In the genomic region with DNA sequence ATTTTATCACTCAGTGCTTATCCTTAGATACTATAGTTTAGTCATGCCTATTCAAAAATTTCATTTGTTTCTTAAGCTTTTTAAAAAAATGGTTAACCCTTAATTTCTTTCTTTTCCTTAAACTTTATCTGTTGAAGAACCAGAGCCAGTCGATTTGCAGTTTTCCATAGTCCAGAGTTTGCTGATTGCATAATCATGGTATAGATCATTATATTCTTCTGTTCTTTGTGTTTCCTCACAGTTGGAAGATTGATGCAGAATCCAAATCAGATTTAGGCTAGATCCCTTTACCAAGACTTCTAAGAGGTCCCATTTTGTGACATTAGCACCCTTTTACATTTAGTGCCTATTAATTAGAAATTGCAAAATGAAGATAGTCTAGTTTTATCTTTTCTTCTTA, we compare ENCODE assay signal across 14 cellular contexts. TPM values are rescaled to one million over a fixed set of nuclear protein-coding genes. Genes with fewer than 3 reads are reported as not detected.
A peak's percentile ranks its signal among the peaks of the same experiment; 100 is the strongest.
DNase-seq lines count a peak whose midpoint lies in the region; ATAC-seq and TF ChIP-seq lines count a peak whose summit lies in the region.
"Had no signal": no experiment of that assay in that cellular context is flagged by ENCODE, and none has a peak within 500 bp of the region (broad histone marks: within the 10 kb centered on the region; RNA-seq: fewer than 3 reads in every experiment).

No MANE protein-coding gene starts in this region.

- H3K18ac ChIP-seq in IMR-90 (ENCODE audit: low read depth, low read length): no peak overlapping the region

- no peaks in the 10 kb centered on the region for H3K36me3 ChIP-seq in IMR-90 (ENCODE audit: control insufficient read depth, insufficient read depth, low read length)
- H3K36me3 ChIP-seq in Karpas-422 (ENCODE audit: insufficient read depth, low read length): peaks cover 63% of the 10 kb centered on the region
- no peaks in the 10 kb centered on the region for H3K36me3 ChIP-seq in osteoblast (ENCODE audit: insufficient read depth, low read length)
- H3K36me3 ChIP-seq in thyroid gland: no peaks in the 10 kb centered on the region
- H3K36me3 ChIP-seq: BE2C had no signal

- TF ChIP-seq CTCF in IMR-90 (conservative IDR thresholded peaks at IDR 0.05; ENCODE audit: low read depth, low read length): no peak
- no peak for TF ChIP-seq CTCF in osteoblast (IDR thresholded peaks at IDR 0.05; ENCODE audit: extremely low read depth, low read depth, low read length)
- TF ChIP-seq CTCF in thyroid gland (IDR thresholded peaks at IDR 0.05): no peak

- CTCF ChIA-PET in IMR-90 (lab: Yijun Ruan, JAX): no interaction called here

- H2AFZ ChIP-seq in IMR-90 (replicated peaks; ENCODE audit: low read length, poor library complexity) (no peak overlapping the region), Karpas-422 (ENCODE audit: low read length) (no peak overlapping the region), osteoblast (ENCODE audit: low read length) (no peak overlapping the region)

- peaks cover 100% of the 10 kb centered on the region for H3K79me2 ChIP-seq in Karpas-422 (ENCODE audit: low read length)
- no peaks in the 10 kb centered on the region for H3K79me2 ChIP-seq in osteoblast (ENCODE audit: insufficient read depth, low read length)

- POLR2A ChIA-PET in IMR-90 (lab: Charles Lee; ENCODE audit: unreplicated experiment): no interaction called here

- in situ Hi-C loops in IMR-90 (cut with MboI; ENCODE audit: low sequenced_read_pairs): no loop called here

- H3K9me1 ChIP-seq in IMR-90 (ENCODE audit: insufficient read depth, low read length): 0 out of 2 replicates have a peak, but pooled peaks cover 3% of the 10 kb centered on the region

- no peak overlapping the region for H3K14ac ChIP-seq in IMR-90 (replicated peaks; ENCODE audit: low read depth, low read length)

- H2BK15ac ChIP-seq in IMR-90 (ENCODE audit: low read depth, low read length): no peak overlapping the region

- H3K27ac ChIP-seq in IMR-90 (ENCODE audit: insufficient read depth, low read length) (no peak overlapping the region), Karpas-422 (ENCODE audit: low read length) (0 out of 2 replicates have a peak overlapping the region, but pooled peaks have one; percentile 7), osteoblast (ENCODE audit: low read depth, low read length) (no peak overlapping the region), thyroid gland (peak overlapping the region in 2 of 3 donors; percentile 45 to 52)

- WGBS in IMR-90 (ENCODE audit: extremely low coverage in 2 of 2, insufficient read length in 1 of 2), 2 experiments: no CpG with 5 or more reads among the region's 1 CpG
- 85 to 88% methylated on average over 1 of the region's 1 CpG for WGBS in thyroid gland, 2 donors

- H4K20me1 ChIP-seq in IMR-90 (ENCODE audit: insufficient read depth, low read length) (no peaks in the 10 kb centered on the region), Karpas-422 (ENCODE audit: insufficient read depth, low read depth, low read length) (peaks cover 22% of the 10 kb centered on the region; the same call in 1 of the 2 replicates), osteoblast (ENCODE audit: insufficient read depth, low read length) (no peaks in the 10 kb centered on the region)

- no peak for TF ChIP-seq RAD21 in IMR-90 (IDR thresholded peaks at IDR 0.05; ENCODE audit: low read length)

- H4K8ac ChIP-seq in IMR-90 (ENCODE audit: low read depth in 2 of 2, low read length in 2 of 2): no peak overlapping the region

- no peak for TF ChIP-seq POLR2A in IMR-90 (IDR thresholded peaks at IDR 0.05; ENCODE audit: low read depth, low read length)
- no peak for TF ChIP-seq POLR2A in thyroid gland (IDR thresholded peaks at IDR 0.05)

- no peaks in the 10 kb centered on the region for H3K79me1 ChIP-seq in IMR-90 (ENCODE audit: low read depth in 1 of 2, low read length in 2 of 2)

- H4K5ac ChIP-seq in IMR-90 (ENCODE audit: low read depth, low read length): no peak overlapping the region

- no peak overlapping the region for H4K91ac ChIP-seq in IMR-90 (ENCODE audit: insufficient read depth, low read depth, low read length)

- no peaks in the 10 kb centered on the region for H3K9me3 ChIP-seq in IMR-90 (ENCODE audit: control insufficient read depth, insufficient read depth, low read length)
- no peaks in the 10 kb centered on the region for H3K9me3 ChIP-seq in Karpas-422 (ENCODE audit: low read length)
- H3K9me3 ChIP-seq in osteoblast (ENCODE audit: low read depth, low read length): no peaks in the 10 kb centered on the region
- no peaks in the 10 kb centered on the region for H3K9me3 ChIP-seq in thyroid gland
- H3K9me3 ChIP-seq: BE2C had no signal

- H3K23ac ChIP-seq in IMR-90 (ENCODE audit: low read depth, low read length): no peak overlapping the region

- H3K27me3 ChIP-seq in IMR-90 (ENCODE audit: control insufficient read depth, insufficient read depth, low read length): no peaks in the 10 kb centered on the region
- no peaks in the 10 kb centered on the region for H3K27me3 ChIP-seq in Karpas-422 (ENCODE audit: low read length)
- no peaks in the 10 kb centered on the region for H3K27me3 ChIP-seq in osteoblast (ENCODE audit: insufficient read depth, low read length)
- no peaks in the 10 kb centered on the region for H3K27me3 ChIP-seq in thyroid gland
- H3K27me3 ChIP-seq: BE2C had no signal

- H3K4me1 ChIP-seq in IMR-90 (ENCODE audit: control insufficient read depth, insufficient read depth, low read length): no peaks in the 10 kb centered on the region
- H3K4me1 ChIP-seq in Karpas-422 (ENCODE audit: low read length): peaks cover 94% of the 10 kb centered on the region
- no peaks in the 10 kb centered on the region for H3K4me1 ChIP-seq in osteoblast (ENCODE audit: insufficient read depth, low read length)
- peaks cover 7 to 10% of the 10 kb centered on the region in 2 donors for H3K4me1 ChIP-seq in thyroid gland
- H3K4me1 ChIP-seq: BE2C had no signal

- no peak for DNase-seq in IMR-90
- no peak for DNase-seq in Karpas-422
- peak; percentile 26 for DNase-seq in osteoblast (ENCODE audit: insufficient read length, low spot score, missing footprints)
- DNase-seq in thyroid gland: no peak
- DNase-seq: ACHN; C1 segment of cervical spinal cord; CD4-positive, CD25-positive, alpha-beta regulatory T cell; CD8-positive, alpha-beta memory T cell; COR-L47; GOT3; H7 had no signal

- dilution Hi-C loops in IMR-90 (cut with HindIII; ENCODE audit: low sequenced_read_pairs, unreplicated experiment): no loop called here

- no TSS peak for BruUV-seq in IMR-90 (replicated peaks; lab: Mats Ljungman, UMichigan)

- H2BK5ac ChIP-seq in IMR-90 (ENCODE audit: low read depth, low read length, poor library complexity, severe bottlenecking): no peak overlapping the region

- H3K9me2 ChIP-seq in Karpas-422 (replicated peaks; ENCODE audit: insufficient read depth, low read length): no peaks in the 10 kb centered on the region

- no peak overlapping the region for H3K4ac ChIP-seq in IMR-90 (ENCODE audit: low read depth, low read length)

- intact Hi-C loops in IMR-90 (cut with micrococcal nuclease): no loop called here
- intact Hi-C loops in thyroid gland (cut with DNase I): loop anchor here (10.0 kb wide), 1 partner anchor 97 kb away; no protein-coding TSS in a partner anchor

- H2AK5ac ChIP-seq in IMR-90 (ENCODE audit: low read depth, low read length): no peak overlapping the region

- H2BK120ac ChIP-seq in IMR-90 (ENCODE audit: low read depth, low read length): no peak overlapping the region

- H3K4me3 ChIP-seq in IMR-90 (ENCODE audit: insufficient read depth, low read depth, low read length) (no peak overlapping the region), Karpas-422 (ENCODE audit: low read length) (no peak overlapping the region), osteoblast (ENCODE audit: insufficient read depth, low read length) (no peak overlapping the region), thyroid gland (replicated peaks in 1 of 3) (no peak overlapping the region)

- H2BK20ac ChIP-seq in IMR-90 (ENCODE audit: low read depth, low read length): no peak overlapping the region

- H3K56ac ChIP-seq in IMR-90 (ENCODE audit: extremely low read depth, insufficient read depth, low read length): no peak overlapping the region

- no peak overlapping the region for H2AK9ac ChIP-seq in IMR-90 (replicated peaks; ENCODE audit: low read depth, low read length, poor library complexity)

- H3K4me2 ChIP-seq in IMR-90 (ENCODE audit: low read depth, low read length) (no peak overlapping the region), Karpas-422 (ENCODE audit: low read depth, low read length, poor library complexity, severe bottlenecking) (no peak overlapping the region), osteoblast (ENCODE audit: insufficient read depth, low read length) (no peak overlapping the region)

- H3K9ac ChIP-seq in IMR-90 (ENCODE audit: low read depth, low read length): no peak overlapping the region
- no peak overlapping the region for H3K9ac ChIP-seq in Karpas-422 (ENCODE audit: low read length)

- no peak for ATAC-seq in IMR-90 (ENCODE audit: low read depth)
- no peak for ATAC-seq in HG02938 (IDR thresholded peaks at IDR 0.05; ENCODE audit: unreplicated experiment)
- ATAC-seq in GM21825 (IDR thresholded peaks at IDR 0.05; ENCODE audit: unreplicated experiment): no peak

TF ChIP-seq in IMR-90, 13 proteins besides CTCF, POLR2A, EP300 and RAD21:
- no peak for TF ChIP-seq MAZ (IDR thresholded peaks at IDR 0.05; ENCODE audit: borderline replicate concordance, low read depth, low read length)
- no peak for TF ChIP-seq FOS (IDR thresholded peaks at IDR 0.05; ENCODE audit: low read depth, low read length)
- peak; percentile 58 for TF ChIP-seq CEBPB (IDR thresholded peaks at IDR 0.05; ENCODE audit: low read depth, low read length)

RNA-seq across cellular contexts. Expression of a gene that starts 18.0 kb away (rescaled TPM):
- 11.5 and 12.5 TPM in 2 replicates for total RNA-seq in IMR-90 (2012; rRNA removed)
- 3.3 and 3.4 TPM in 2 replicates for polyA plus RNA-seq in IMR-90 (2012; rRNA removed)
- polyA plus RNA-seq in IMR-90 (2012; cell fraction: cytosol; rRNA removed): 1.3 and 2.0 TPM in 2 replicates
- 0.39 and 1.9 TPM in 2 replicates for polyA plus RNA-seq in IMR-90 (2012; cell fraction: nucleus; rRNA removed; ENCODE audit: low replicate concordance)
- 134 and 164 TPM in 2 replicates for total RNA-seq in Karpas-422 (2014; rRNA removed; shearing (Covaris generic); ENCODE audit: low replicate concordance)
- 22.4 and 25.0 TPM in 2 replicates for total RNA-seq in osteoblast
- total RNA-seq in thyroid gland: 10 to 100 TPM; 38.4 to 80.9 (median 60.2) TPM

RNA-seq across cellular contexts. Expression of a gene that starts 50.0 kb away (rescaled TPM):
- not detected in 2 replicates for total RNA-seq in IMR-90 (2012; rRNA removed)
- polyA plus RNA-seq in IMR-90 (2012; rRNA removed): 0.26 TPM in 1 of 2 replicates, not detected in the other
- polyA plus RNA-seq in IMR-90 (2012; cell fraction: cytosol; rRNA removed): not detected in 2 replicates
- 0.26 and 0.49 TPM in 2 replicates for polyA plus RNA-seq in IMR-90 (2012; cell fraction: nucleus; rRNA removed; ENCODE audit: low replicate concordance)
- total RNA-seq in Karpas-422 (2014; rRNA removed; shearing (Covaris generic); ENCODE audit: low replicate concordance): 4.1 and 18.4 TPM in 2 replicates
- 0.36 and 0.59 TPM in 2 replicates for total RNA-seq in osteoblast
- total RNA-seq in thyroid gland: not detected
- total RNA-seq: CD4-positive, CD25-positive, alpha-beta regulatory T cell; H7 had no signal
- polyA plus RNA-seq: CD4-positive, CD25-positive, alpha-beta regulatory T cell; CD8-positive, alpha-beta memory T cell had no signal

Comparison
In these comparisons a context has a peak if more than half of its experiments do, and no peak if none do; other contexts are left out.
1. H3K27ac ChIP-seq: peak in Karpas-422 (single experiment) and thyroid gland (2 of 3); none in IMR-90 (single experiment) and osteoblast (single experiment).